In the genomic region with DNA sequence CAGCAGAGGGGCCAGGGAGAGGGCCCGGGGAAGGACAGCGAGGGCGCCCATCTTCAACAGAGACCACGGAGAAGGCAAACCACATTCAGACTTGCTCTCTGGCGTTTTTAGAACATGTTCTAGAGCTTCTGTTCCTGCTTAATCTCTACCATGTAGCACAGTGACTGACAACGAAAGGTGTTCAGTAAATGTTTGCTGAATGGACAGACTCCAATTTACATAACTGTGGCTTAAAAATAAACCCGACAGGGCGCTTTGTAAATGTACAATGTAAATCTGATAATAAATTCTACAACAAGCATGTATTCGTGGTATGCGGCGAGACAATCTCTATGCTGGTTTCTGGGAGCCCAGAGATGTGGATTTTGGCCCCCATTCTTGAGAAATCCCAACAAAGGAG, we compare ENCODE assay signal across 24 cellular contexts. TPM values are rescaled to one million over a fixed set of nuclear protein-coding genes. Genes with fewer than 3 reads are reported as not detected.
"Had no signal": no experiment of that assay in that cellular context is flagged by ENCODE, and none has a peak within 500 bp of the region (broad histone marks: within the 10 kb centered on the region; RNA-seq: fewer than 3 reads in every experiment).

No MANE protein-coding gene starts in this region.

- H3K9ac ChIP-seq: KMS-11 had no signal

- DNase-seq: Kasumi-1, MG63, NCI-H1092, NCI-H1105 treated with DMSO at 0.1 percent for 48 hours, NCI-H1417 treated with DMSO at 0.1 percent for 48 hours, NCI-H146, NCI-H1694 treated with DMSO at 0.1 percent for 48 hours, NCI-H1930, NCI-H2171, NCI-H345, NCI-H446 treated with DMSO at 0.1 percent for 48 hours, NCI-H510A treated with DMSO at 0.1 percent for 48 hours, NCI-H69, NCI-H774, Right ventricle myocardium superior, RPMI8226, SIG-M5, SW 1271 had no signal

- H3K36me3 ChIP-seq: MG63, SJSA1 had no signal

- H3K27ac ChIP-seq: HL-60, KMS-11, SJSA1, SK-N-MC had no signal

- H3K9me3 ChIP-seq: MG63, SJSA1 had no signal

- H3K4me3 ChIP-seq: K562, MG63, SJSA1, SK-N-MC had no signal

- H3K4me2 ChIP-seq: KMS-11 had no signal

- H3K4me1 ChIP-seq: SJSA1 had no signal

RNA-seq across cellular contexts. Expression of a gene that starts 10.5 kb away (rescaled TPM):
- polyA plus RNA-seq: IgD-negative memory B cell, K562 had no signal
